In genomic region chr9:133563286-133564213, GRCh38 we compare ENCODE assay signal across 12 cellular contexts. TPM values are rescaled to one million over a fixed set of nuclear protein-coding genes. Genes with fewer than 3 reads are reported as not detected.
DNase-seq lines count a peak whose midpoint lies in the region; ATAC-seq, FAIRE-seq and TF ChIP-seq lines count a peak whose summit lies in the region.
"Had no signal": no experiment of that assay in that cellular context is flagged by ENCODE, and none has a peak within 500 bp of the region (broad histone marks: within the 10 kb centered on the region; RNA-seq: fewer than 3 reads in every experiment).

No MANE protein-coding gene starts in this region.

- H4K5ac ChIP-seq in H9 (ENCODE audit: insufficient read length, low read depth, low read length) = no peak overlapping the region

- no peaks in the 10 kb centered on the region for H3K79me1 ChIP-seq in H9 (ENCODE audit: insufficient read depth, low read depth, low read length, poor library complexity, severe bottlenecking)

- H3K4me1 ChIP-seq in A549 (peaks cover 8% of the 10 kb centered on the region; the same call in 2 of the 3 replicates), H9 (ENCODE audit: insufficient read depth, low read length) (peaks cover 2% of the 10 kb centered on the region; the same call in 1 of the 2 replicates), colonic mucosa (peaks cover 6% of the 10 kb centered on the region), mucosa of rectum (ENCODE audit: control insufficient read depth in 2 of 2, insufficient read depth in 2 of 2, low read length in 2 of 2) (peaks cover 8 to 10% of the 10 kb centered on the region in 2 donors), tibial nerve (peaks cover 0 to 54% (median 15%) of the 10 kb centered on the region in 4 donors)

- no peak for TF ChIP-seq RAD21 in A549 (conservative IDR thresholded peaks at IDR 0.05 in 1 of 2, IDR thresholded peaks at IDR 0.05 in 1 of 2)

- no peak overlapping the region for H3K14ac ChIP-seq in H9 (ENCODE audit: insufficient read depth, low read length)

- TF ChIP-seq CTCF in A549 (IDR thresholded peaks at IDR 0.05) (no peak), H9 (conservative IDR thresholded peaks at IDR 0.05) (no peak), colonic mucosa (IDR thresholded peaks at IDR 0.05) (no peak), GM20000 (IDR thresholded peaks at IDR 0.05; ENCODE audit: extremely low read depth, missing control alignments) (no peak), tibial nerve (IDR thresholded peaks at IDR 0.05) (peak in 1 of 5 experiments; percentile 90)

- no peak overlapping the region for H2AK5ac ChIP-seq in H9 (ENCODE audit: insufficient read length, low read length)

- H3K56ac ChIP-seq in H9 (ENCODE audit: insufficient read length, low read depth, low read length) = no peak overlapping the region

- no peak overlapping the region for H3T11ph ChIP-seq in H9 (ENCODE audit: low read length)

- POLR2A ChIA-PET in A549 (lab: Yijun Ruan, JAX) = no interaction called here

- intact Hi-C loops in colonic mucosa (cut with DNase I) = no loop called here

- H3K9me3 ChIP-seq in A549 (no peaks in the 10 kb centered on the region), H9 (ENCODE audit: control insufficient read depth, low read depth, low read length) (no peaks in the 10 kb centered on the region), colonic mucosa (no peaks in the 10 kb centered on the region), mucosa of rectum (ENCODE audit: control insufficient read depth in 2 of 2, low read length in 2 of 2) (no peaks in the 10 kb centered on the region), tibial nerve (no peaks in the 10 kb centered on the region)
- H3K9me3 ChIP-seq: ascending aorta had no signal

- DNase-seq in A549 (ENCODE audit: low read depth in 1 of 2, low spot score in 1 of 2) (peak in 1 of 2 experiments; percentile 34), H9 (no peak), colonic mucosa (peak; percentile 66), GM20000 (ENCODE audit: low spot score) (no peak), T-helper 2 cell (no peak), DMS79 treated with DMSO at 0.1 percent for 48 hours (lab: John Stamatoyannopoulos, UW) (no peak), tibial nerve (ENCODE audit: low spot score in 2 of 2) (no peak)
- DNase-seq: NCI-H1092 had no signal

- CTCF ChIA-PET in A549 (lab: Yijun Ruan, JAX) = no interaction called here

- 1% methylated on average over 10 of the region's 14 CpGs for WGBS in A549 (ENCODE audit: missing lambda C conversion rate)
- no CpG with 5 or more reads among the region's 14 CpGs for WGBS in H9 (ENCODE audit: extremely low coverage, insufficient read length, low lambda C conversion rate)
- 24 to 34% methylated on average over 10 to 13 of the region's 14 CpGs for WGBS in tibial nerve, 2 donors

- H4K8ac ChIP-seq in H9 (replicated peaks; ENCODE audit: insufficient read length, low read depth, low read length) = no peak overlapping the region

- H3K36me3 ChIP-seq in colonic mucosa = no peaks in the 10 kb centered on the region
- H3K36me3 ChIP-seq in mucosa of rectum (ENCODE audit: control insufficient read depth in 2 of 2, insufficient read depth in 2 of 2, low read length in 2 of 2) = no peaks in the 10 kb centered on the region
- H3K36me3 ChIP-seq in tibial nerve = no peaks in the 10 kb centered on the region
- H3K36me3 ChIP-seq: ascending aorta had no signal

- H3K27ac ChIP-seq in A549 (no peak overlapping the region), H9 (ENCODE audit: insufficient read length, low read depth, low read length) (no peak overlapping the region), colonic mucosa (no peak overlapping the region), mucosa of rectum (ENCODE audit: low read depth in 2 of 2, low read length in 2 of 2) (peak overlapping the region; percentile 36 to 63), tibial nerve (peak overlapping the region in 1 of 4 donors; percentile 33)
- H3K27ac ChIP-seq: SK-N-MC had no signal

- H3K4me1 Mint-ChIP-seq in H9 = peaks cover 16 to 28% of the 10 kb centered on the region in 2 experiments

- H2BK20ac ChIP-seq in H9 (ENCODE audit: low read depth, low read length, poor library complexity, severe bottlenecking) = no peak overlapping the region

- no peaks in the 10 kb centered on the region for H3K23me2 ChIP-seq in H9 (ENCODE audit: insufficient read length, low read depth, low read length, poor library complexity, severe bottlenecking)

- FAIRE-seq in A549 (lab: Jason Lieb, UNC) = no peak

- H4K91ac ChIP-seq in H9 (ENCODE audit: insufficient read length, low read depth, low read length) = no peak overlapping the region

- no peak overlapping the region for H3K4ac ChIP-seq in H9 (ENCODE audit: low read depth, low read length)

- peaks cover 0 to 3% (median 0%) of the 10 kb centered on the region in 3 experiments; a peak in 2 of 7 replicates for H3K36me3 Mint-ChIP-seq in H9 (ENCODE audit: insufficient read depth in 1 of 3, low read depth in 3 of 3)

- H2BK12ac ChIP-seq in H9 (ENCODE audit: insufficient read length, low read depth, low read length) = no peak overlapping the region

- no peaks in the 10 kb centered on the region for H3K79me2 ChIP-seq in H9 (ENCODE audit: insufficient read depth, low read length)

- H3K4me3 Mint-ChIP-seq in H9 = no peak overlapping the region; a peak in 1 of 5 replicates

- peaks cover 13% of the 10 kb centered on the region for H3K27me3 Mint-ChIP-seq in H9 (ENCODE audit: low read depth)

- no peak for TF ChIP-seq EP300 in A549 (IDR thresholded peaks at IDR 0.05)
- TF ChIP-seq EP300 in tibial nerve (IDR thresholded peaks at IDR 0.05) = no peak

- no peak for TF ChIP-seq POLR2A in A549 (IDR thresholded peaks at IDR 0.05; ENCODE audit: low read length)
- TF ChIP-seq POLR2A in tibial nerve (IDR thresholded peaks at IDR 0.05) = no peak

- H3K4me3 ChIP-seq in A549 (no peak overlapping the region), colonic mucosa (no peak overlapping the region), mucosa of rectum (ENCODE audit: low read length in 2 of 2) (peak overlapping the region; percentile 43 to 55), tibial nerve (no peak overlapping the region)
- H3K4me3 ChIP-seq: ascending aorta, SK-N-MC had no signal

- H3K27me3 ChIP-seq in H9 (ENCODE audit: insufficient read depth, low read length) = no peaks in the 10 kb centered on the region
- no peaks in the 10 kb centered on the region for H3K27me3 ChIP-seq in colonic mucosa
- no peaks in the 10 kb centered on the region for H3K27me3 ChIP-seq in mucosa of rectum (ENCODE audit: control insufficient read depth in 2 of 2, insufficient read depth in 2 of 2, low read length in 2 of 2)
- H3K27me3 ChIP-seq in tibial nerve = peaks cover 0 to 7% of the 10 kb centered on the region in 2 donors
- H3K27me3 ChIP-seq: ascending aorta had no signal

- no peak overlapping the region for H2BK120ac ChIP-seq in H9 (ENCODE audit: low read depth, low read length, poor library complexity, severe bottlenecking)

- no peaks in the 10 kb centered on the region for H4K20me1 ChIP-seq in H9 (ENCODE audit: control insufficient read depth, insufficient read depth, insufficient read length)

- H3K23ac ChIP-seq in H9 (ENCODE audit: insufficient read length, low read depth, low read length) = no peak overlapping the region

- no peak overlapping the region for H2BK5ac ChIP-seq in H9 (ENCODE audit: insufficient read length, low read length)

- no peak overlapping the region for H2BK15ac ChIP-seq in H9 (ENCODE audit: low read depth, low read length)

- H3K9me3 Mint-ChIP-seq in H9 = no peaks in the 10 kb centered on the region

- no peak overlapping the region for H3K9ac ChIP-seq in H9 (ENCODE audit: extremely low read depth, insufficient read length, low read length)
- peak overlapping the region in 1 of 2 donors; percentile 41 for H3K9ac ChIP-seq in colonic mucosa (ENCODE audit: low read depth in 2 of 2, low read length in 2 of 2)
- H3K9ac ChIP-seq in mucosa of rectum (ENCODE audit: low read depth in 1 of 2, low read length in 2 of 2) = no peak overlapping the region

- no peak overlapping the region for H3K18ac ChIP-seq in H9 (ENCODE audit: insufficient read length, low read depth, low read length)

- ATAC-seq in A549 = peak in 1 of 2 experiments; percentile 47; a peak in 3 of 6 replicates

- H2AFZ ChIP-seq in H9 (ENCODE audit: low read length) = no peak overlapping the region

- H3K4me2 ChIP-seq in A549 (peak overlapping the region; percentile 13; the same call in 2 of the 3 replicates), H9 (ENCODE audit: insufficient read depth, insufficient read length, low read length) (no peak overlapping the region)

- peak overlapping the region; percentile 36 to 85 (median 61); a peak in 3 of 7 replicates for H3K27ac Mint-ChIP-seq in H9

TF ChIP-seq in A549, 52 proteins besides CTCF, POLR2A, EP300 and RAD21 (continues in another document):
- TF ChIP-seq RFX5 (IDR thresholded peaks at IDR 0.05) = no peak
- TF ChIP-seq SREBF2 (IDR thresholded peaks at IDR 0.05) = no peak
- TF ChIP-seq RCOR1 (IDR thresholded peaks at IDR 0.05; ENCODE audit: low read depth, low read length) = no peak
- TF ChIP-seq KDM5A (IDR thresholded peaks at IDR 0.05) = no peak

RNA-seq across cellular contexts. Expression of gene ADAMTSL2, which starts 29.0 kb away (rescaled TPM):
- not detected in 2 replicates for polyA plus RNA-seq in A549 (2011; rRNA removed)
- 0.01 TPM in 2 replicates for polyA plus RNA-seq in A549 (2012; cell fraction: cytosol; rRNA removed)
- polyA plus RNA-seq in A549 (2012; cell fraction: nucleus; rRNA removed) = not detected in 2 replicates
- polyA plus RNA-seq in A549 (2017; fragmentation: RNase III; extraction: RNeasy Plus Mini Kit Qiagen cat#74134 plus additional on column Dnase treatment) = not detected in 3 replicates
- polyA minus RNA-seq in A549 (2011; rRNA and poly(A)+ RNA removed) = not detected in 2 replicates
- total RNA-seq in H9 (2021) = 0.61 and 0.86 TPM in 2 replicates
- total RNA-seq in colonic mucosa = under 1 TPM; 0.24 to 0.74 TPM
- 10 to 100 TPM; 11.1 to 38.9 (median 26.9) TPM for total RNA-seq in tibial nerve

RNA-seq across cellular contexts. Expression of gene MYMK, which starts 38.8 kb away (rescaled TPM):
- polyA plus RNA-seq in A549 (2011; rRNA removed) = not detected in 2 replicates
- polyA plus RNA-seq in A549 (2012; cell fraction: cytosol; rRNA removed) = not detected in 2 replicates
- polyA plus RNA-seq in A549 (2012; cell fraction: nucleus; rRNA removed) = not detected in 2 replicates
- not detected in 3 replicates for polyA plus RNA-seq in A549 (2017; fragmentation: RNase III; extraction: RNeasy Plus Mini Kit Qiagen cat#74134 plus additional on column Dnase treatment)
- polyA minus RNA-seq in A549 (2011; rRNA and poly(A)+ RNA removed) = not detected in 2 replicates
- not detected in 2 replicates for total RNA-seq in H9 (2021)
- not detected for total RNA-seq in colonic mucosa
- total RNA-seq in tibial nerve = 1 to 10 TPM in 2 of 4 donors, not detected in 2; 1.4 to 8.3 TPM
- total RNA-seq: ascending aorta, mesenteric fat pad had no signal

RNA-seq across cellular contexts. Expression of gene FAM163B, which starts 45.6 kb away (rescaled TPM):
- polyA plus RNA-seq in A549 (2011; rRNA removed) = not detected in 2 replicates
- polyA plus RNA-seq in A549 (2012; cell fraction: cytosol; rRNA removed) = not detected in 2 replicates
- polyA plus RNA-seq in A549 (2012; cell fraction: nucleus; rRNA removed) = not detected in 2 replicates
- not detected in 3 replicates for polyA plus RNA-seq in A549 (2017; fragmentation: RNase III; extraction: RNeasy Plus Mini Kit Qiagen cat#74134 plus additional on column Dnase treatment)
- not detected in 2 replicates for polyA minus RNA-seq in A549 (2011; rRNA and poly(A)+ RNA removed)
- total RNA-seq in H9 (2021) = 0.39 and 0.64 TPM in 2 replicates
- 1 to 10 TPM in 1 of 2 donors, not detected in 1; 1.2 TPM for total RNA-seq in colonic mucosa
- 1 to 10 TPM in 2 of 4 donors, under 1 TPM in 1, not detected in 1; 0.90 to 2.2 (median 1.0) TPM for total RNA-seq in tibial nerve
- total RNA-seq: ascending aorta, mesenteric fat pad had no signal

Comparison
In these comparisons a context has a peak if more than half of its experiments do, and no peak if none do; other contexts are left out.
1. H3K27ac ChIP-seq: peak in mucosa of rectum (2 of 2); none in A549 (0 of 2), H9 (single experiment) and colonic mucosa (single experiment).
2. H3K4me3 ChIP-seq: peak in mucosa of rectum (2 of 2); none in A549 (single experiment), colonic mucosa (single experiment) and tibial nerve (0 of 4).